In genomic region chrY:21105529-21105928, GRCh38 we compare ENCODE assay signal across 15 cellular contexts.
A peak's percentile ranks its signal among the peaks of the same experiment; 100 is the strongest.
DNase-seq lines count a peak whose midpoint lies in the region; ATAC-seq lines count a peak whose summit lies in the region.
"Had no signal": no experiment of that assay in that cellular context is flagged by ENCODE, and none has a peak within 500 bp of the region (broad histone marks: within the 10 kb centered on the region; RNA-seq: fewer than 3 reads in every experiment).

No MANE protein-coding gene starts in this region.

- CTCF ChIA-PET in activated CD4-positive, alpha-beta T cell treated with anti-CD3 and anti-CD28 coated beads, Interleukin-2, amount 10 ng/mL, durations not matched to agents 7 days and 5 days (lab: Charles Lee), result no interaction called here

- H3K27me3 Mint-ChIP-seq in activated CD4-positive, alpha-beta T cell treated with anti-CD3 and anti-CD28 coated beads, Interleukin-2, amount 10 ng/mL, durations not matched to agents 24 days and 14 days, result no peaks in the 10 kb centered on the region
- H3K27me3 Mint-ChIP-seq in activated CD4-positive, alpha-beta T cell treated with anti-CD3 and anti-CD28 coated beads, Interleukin-2, amount 10 ng/mL, durations not matched to agents 7 days and 5 days, result no peaks in the 10 kb centered on the region
- no peaks in the 10 kb centered on the region for H3K27me3 Mint-ChIP-seq in activated T-helper 17 cell treated with anti-CD3 and anti-CD28 coated beads, Interleukin-2, amount 50 U/mL, for 72 hours
- no peaks in the 10 kb centered on the region for H3K27me3 Mint-ChIP-seq in stimulated activated memory B cell treated with anti-CD40 and anti-IgM and Interleukin-4, amounts not matched to agents 10 μg/mL and 1 μg/mL and 100 μg/mL, for 72 hours
- H3K27me3 Mint-ChIP-seq in immature natural killer cell (ENCODE audit: low read depth in 3 of 3), result no peaks in the 10 kb centered on the region
- H3K27me3 Mint-ChIP-seq: CD4-positive, alpha-beta T cell had no signal

- ATAC-seq in activated naive CD4-positive, alpha-beta T cell treated with anti-CD3 and anti-CD28 coated beads, Interleukin-2, amount 50 U/mL, for 72 hours, result peak; percentile 44 to 85
- peak; percentile 58 for ATAC-seq in activated T-helper 17 cell treated with anti-CD3 and anti-CD28 coated beads, Interleukin-2, amount 50 U/mL, for 72 hours (replicated peaks)
- ATAC-seq in stimulated activated memory B cell treated with anti-CD40 and anti-IgM and Interleukin-4, amounts not matched to agents 10 μg/mL and 1 μg/mL and 100 μg/mL, for 72 hours, result no peak
- ATAC-seq: GM12878, GM23338 had no signal

- no peak for DNase-seq in activated CD4-positive, alpha-beta T cell treated with anti-CD3 and anti-CD28 coated beads, Interleukin-2, amount 10 ng/mL, durations not matched to agents 24 days and 14 days
- DNase-seq in activated CD4-positive, alpha-beta T cell treated with anti-CD3 and anti-CD28 coated beads, Interleukin-2, amount 10 ng/mL, durations not matched to agents 7 days and 5 days, result no peak
- no peak for DNase-seq in activated naive CD4-positive, alpha-beta T cell treated with anti-CD3 and anti-CD28 coated beads, Interleukin-2, amount 50 U/mL, for 72 hours (ENCODE audit: low spot score in 2 of 2)
- no peak for DNase-seq in activated naive CD4-positive, alpha-beta T cell treated with anti-CD3 and anti-CD28 coated beads, Interleukin-2, amount 50 U/mL, for 16 hours
- no peak for DNase-seq in CD1c-positive myeloid dendritic cell (ENCODE audit: extremely low spot score)
- DNase-seq in immature natural killer cell, result no peak
- DNase-seq: ACHN; Calu3; CD4-positive, alpha-beta T cell; DMS 273 treated with DMSO at 0.1 percent for 48 hours; H7 had no signal

- peaks cover 2% of the 10 kb centered on the region for H3K36me3 Mint-ChIP-seq in activated CD4-positive, alpha-beta T cell treated with anti-CD3 and anti-CD28 coated beads, Interleukin-2, amount 10 ng/mL, durations not matched to agents 24 days and 14 days (ENCODE audit: low read depth)
- H3K36me3 Mint-ChIP-seq in activated CD4-positive, alpha-beta T cell treated with anti-CD3 and anti-CD28 coated beads, Interleukin-2, amount 10 ng/mL, durations not matched to agents 7 days and 5 days (ENCODE audit: low read depth), result peaks cover 9% of the 10 kb centered on the region
- no peaks in the 10 kb centered on the region for H3K36me3 Mint-ChIP-seq in activated naive CD4-positive, alpha-beta T cell treated with anti-CD3 and anti-CD28 coated beads, Interleukin-2, amount 50 U/mL, for 72 hours
- H3K36me3 Mint-ChIP-seq in activated T-helper 17 cell treated with anti-CD3 and anti-CD28 coated beads, Interleukin-2, amount 50 U/mL, for 72 hours (ENCODE audit: low read depth), result no peaks in the 10 kb centered on the region
- no peaks in the 10 kb centered on the region for H3K36me3 Mint-ChIP-seq in stimulated activated memory B cell treated with anti-CD40 and anti-IgM and Interleukin-4, amounts not matched to agents 10 μg/mL and 1 μg/mL and 100 μg/mL, for 72 hours
- no peaks in the 10 kb centered on the region for H3K36me3 Mint-ChIP-seq in immature natural killer cell

- H3K4me3 Mint-ChIP-seq in activated CD4-positive, alpha-beta T cell treated with anti-CD3 and anti-CD28 coated beads, Interleukin-2, amount 10 ng/mL, durations not matched to agents 24 days and 14 days, result peak overlapping the region; percentile 48
- no peak overlapping the region for H3K4me3 Mint-ChIP-seq in activated CD4-positive, alpha-beta T cell treated with anti-CD3 and anti-CD28 coated beads, Interleukin-2, amount 10 ng/mL, durations not matched to agents 7 days and 5 days
- H3K4me3 Mint-ChIP-seq in activated T-helper 17 cell treated with anti-CD3 and anti-CD28 coated beads, Interleukin-2, amount 50 U/mL, for 72 hours, result peak overlapping the region; percentile 29
- no peak overlapping the region for H3K4me3 Mint-ChIP-seq in stimulated activated memory B cell treated with anti-CD40 and anti-IgM and Interleukin-4, amounts not matched to agents 10 μg/mL and 1 μg/mL and 100 μg/mL, for 72 hours
- no peak overlapping the region for H3K4me3 Mint-ChIP-seq in immature natural killer cell
- H3K4me3 Mint-ChIP-seq: CD4-positive, alpha-beta T cell; GM23338 had no signal

- intact Hi-C loops in activated CD4-positive, alpha-beta T cell treated with anti-CD3 and anti-CD28 coated beads, Interleukin-2, amount 10 ng/mL, durations not matched to agents 24 days and 14 days (cut with micrococcal nuclease), result loop anchor here (2.0 to 10.0 kb wide), 5 partner anchors 71 to 361 kb away; no protein-coding TSS in a partner anchor

- H3K27ac Mint-ChIP-seq in activated CD4-positive, alpha-beta T cell treated with anti-CD3 and anti-CD28 coated beads, Interleukin-2, amount 10 ng/mL, durations not matched to agents 24 days and 14 days, result peak overlapping the region; percentile 90
- H3K27ac Mint-ChIP-seq in activated CD4-positive, alpha-beta T cell treated with anti-CD3 and anti-CD28 coated beads, Interleukin-2, amount 10 ng/mL, durations not matched to agents 7 days and 5 days, result no peak overlapping the region
- H3K27ac Mint-ChIP-seq in activated naive CD4-positive, alpha-beta T cell treated with anti-CD3 and anti-CD28 coated beads, Interleukin-2, amount 50 U/mL, for 72 hours, result peak overlapping the region in 1 of 2 donors; percentile 56
- no peak overlapping the region for H3K27ac Mint-ChIP-seq in activated T-helper 17 cell treated with anti-CD3 and anti-CD28 coated beads, Interleukin-2, amount 50 U/mL, for 72 hours
- peak overlapping the region; percentile 44 for H3K27ac Mint-ChIP-seq in stimulated activated memory B cell treated with anti-CD40 and anti-IgM and Interleukin-4, amounts not matched to agents 10 μg/mL and 1 μg/mL and 100 μg/mL, for 72 hours
- H3K27ac Mint-ChIP-seq in immature natural killer cell, result no peak overlapping the region
- H3K27ac Mint-ChIP-seq: CD4-positive, alpha-beta T cell; GM23338 had no signal

- peaks cover 23% of the 10 kb centered on the region for H3K4me1 Mint-ChIP-seq in activated CD4-positive, alpha-beta T cell treated with anti-CD3 and anti-CD28 coated beads, Interleukin-2, amount 10 ng/mL, durations not matched to agents 24 days and 14 days
- H3K4me1 Mint-ChIP-seq in activated CD4-positive, alpha-beta T cell treated with anti-CD3 and anti-CD28 coated beads, Interleukin-2, amount 10 ng/mL, durations not matched to agents 7 days and 5 days, result peaks cover 40% of the 10 kb centered on the region
- H3K4me1 Mint-ChIP-seq in activated T-helper 17 cell treated with anti-CD3 and anti-CD28 coated beads, Interleukin-2, amount 50 U/mL, for 72 hours, result no peaks in the 10 kb centered on the region
- H3K4me1 Mint-ChIP-seq in stimulated activated memory B cell treated with anti-CD40 and anti-IgM and Interleukin-4, amounts not matched to agents 10 μg/mL and 1 μg/mL and 100 μg/mL, for 72 hours, result no peaks in the 10 kb centered on the region
- H3K4me1 Mint-ChIP-seq in immature natural killer cell, result no peaks in the 10 kb centered on the region
- H3K4me1 Mint-ChIP-seq: GM23338 had no signal

- POLR2A ChIA-PET in activated CD4-positive, alpha-beta T cell treated with anti-CD3 and anti-CD28 coated beads, Interleukin-2, amount 10 ng/mL, durations not matched to agents 7 days and 5 days (lab: Charles Lee), result no interaction called here

- no peaks in the 10 kb centered on the region for H3K9me3 Mint-ChIP-seq in activated CD4-positive, alpha-beta T cell treated with anti-CD3 and anti-CD28 coated beads, Interleukin-2, amount 10 ng/mL, durations not matched to agents 24 days and 14 days
- H3K9me3 Mint-ChIP-seq in activated CD4-positive, alpha-beta T cell treated with anti-CD3 and anti-CD28 coated beads, Interleukin-2, amount 10 ng/mL, durations not matched to agents 7 days and 5 days, result no peaks in the 10 kb centered on the region
- H3K9me3 Mint-ChIP-seq in activated naive CD4-positive, alpha-beta T cell treated with anti-CD3 and anti-CD28 coated beads, Interleukin-2, amount 50 U/mL, for 72 hours, result no peaks in the 10 kb centered on the region
- H3K9me3 Mint-ChIP-seq in activated T-helper 17 cell treated with anti-CD3 and anti-CD28 coated beads, Interleukin-2, amount 50 U/mL, for 72 hours, result no peaks in the 10 kb centered on the region
- no peaks in the 10 kb centered on the region for H3K9me3 Mint-ChIP-seq in stimulated activated memory B cell treated with anti-CD40 and anti-IgM and Interleukin-4, amounts not matched to agents 10 μg/mL and 1 μg/mL and 100 μg/mL, for 72 hours
- H3K9me3 Mint-ChIP-seq in immature natural killer cell, result no peaks in the 10 kb centered on the region
- H3K9me3 Mint-ChIP-seq: CD4-positive, alpha-beta T cell had no signal

Comparison
In these comparisons a context has a peak if more than half of its experiments do, and no peak if none do; other contexts are left out.
1. H3K27ac Mint-ChIP-seq: peak in activated CD4-positive, alpha-beta T cell treated with anti-CD3 and anti-CD28 coated beads, Interleukin-2, amount 10 ng/mL, durations not matched to agents 24 days and 14 days (single experiment) and stimulated activated memory B cell treated with anti-CD40 and anti-IgM and Interleukin-4, amounts not matched to agents 10 μg/mL and 1 μg/mL and 100 μg/mL, for 72 hours (single experiment); none in activated CD4-positive, alpha-beta T cell treated with anti-CD3 and anti-CD28 coated beads, Interleukin-2, amount 10 ng/mL, durations not matched to agents 7 days and 5 days (single experiment), activated T-helper 17 cell treated with anti-CD3 and anti-CD28 coated beads, Interleukin-2, amount 50 U/mL, for 72 hours (single experiment) and immature natural killer cell (0 of 6).
2. H3K4me3 Mint-ChIP-seq: peak in activated CD4-positive, alpha-beta T cell treated with anti-CD3 and anti-CD28 coated beads, Interleukin-2, amount 10 ng/mL, durations not matched to agents 24 days and 14 days (single experiment) and activated T-helper 17 cell treated with anti-CD3 and anti-CD28 coated beads, Interleukin-2, amount 50 U/mL, for 72 hours (single experiment); none in activated CD4-positive, alpha-beta T cell treated with anti-CD3 and anti-CD28 coated beads, Interleukin-2, amount 10 ng/mL, durations not matched to agents 7 days and 5 days (single experiment), stimulated activated memory B cell treated with anti-CD40 and anti-IgM and Interleukin-4, amounts not matched to agents 10 μg/mL and 1 μg/mL and 100 μg/mL, for 72 hours (single experiment) and immature natural killer cell (0 of 5).